Comparison of ENCODE assay signal across 13 cellular contexts in genomic region chr5:52804359-52804758, GRCh38. TPM values are rescaled to one million over a fixed set of nuclear protein-coding genes. Genes with fewer than 3 reads are reported as not detected.
DNase-seq lines count a peak whose midpoint lies in the region; ATAC-seq and TF ChIP-seq lines count a peak whose summit lies in the region.
"Had no signal": no experiment of that assay in that cellular context is flagged by ENCODE, and none has a peak within 500 bp of the region (broad histone marks: within the 10 kb centered on the region; RNA-seq: fewer than 3 reads in every experiment).

No MANE protein-coding gene starts in this region.

- no peaks in the 10 kb centered on the region for H3K27me3 Mint-ChIP-seq in activated T-cell treated with anti-CD3 and anti-CD28 coated beads, Interleukin-2, amount 50 U/mL, for 24 hours
- no peaks in the 10 kb centered on the region for H3K27me3 Mint-ChIP-seq in T-helper 17 cell

- TF ChIP-seq EP300 in gastroesophageal sphincter (IDR thresholded peaks at IDR 0.05) = no peak

- intact Hi-C loops in spleen (cut with DNase I; ENCODE audit: low total_unique reads) = loop anchor here (10.0 kb wide), 1 partner anchor 300 kb away; the partner anchor contains the start of gene MOCS2

- H3K36me3 ChIP-seq in gastroesophageal sphincter (peaks cover 0 to 8% of the 10 kb centered on the region in 2 donors), spleen (peaks cover 0 to 39% (median 0%) of the 10 kb centered on the region in 6 donors)
- H3K36me3 ChIP-seq: vagina had no signal

- DNase-seq in activated T-cell treated with anti-CD3 and anti-CD28 coated beads, Interleukin-2, amount 50 U/mL, for 24 hours = no peak
- DNase-seq in activated T-cell treated with anti-CD3 and anti-CD28 coated beads, Interleukin-2, amount 50 U/mL, for 48 hours = no peak
- DNase-seq in T-helper 17 cell (no peak), spleen (no peak), pons (ENCODE audit: low spot score) (no peak)
- DNase-seq: activated CD4-positive, alpha-beta T cell treated with anti-CD3 and anti-CD28 coated beads for 48 hours; DMS53; NCI-H1436 treated with DMSO at 0.1 percent for 48 hours; NCI-H774 had no signal

- H3K36me3 Mint-ChIP-seq in activated T-cell treated with anti-CD3 and anti-CD28 coated beads, Interleukin-2, amount 50 U/mL, for 24 hours (ENCODE audit: low read depth) = peaks cover 64% of the 10 kb centered on the region
- H3K36me3 Mint-ChIP-seq in T-helper 17 cell (ENCODE audit: low read depth) = peaks cover 6% of the 10 kb centered on the region

- no peak for ATAC-seq in T-helper 17 cell
- no peak for ATAC-seq in gastroesophageal sphincter
- no peak for ATAC-seq in HG02970 (IDR thresholded peaks at IDR 0.05; ENCODE audit: low FRiP score, unreplicated experiment)
- ATAC-seq in GM18861 (IDR thresholded peaks at IDR 0.05; ENCODE audit: unreplicated experiment) = no peak

- H3K9me3 Mint-ChIP-seq in activated T-cell treated with anti-CD3 and anti-CD28 coated beads, Interleukin-2, amount 50 U/mL, for 24 hours = no peaks in the 10 kb centered on the region

- peaks cover 47% of the 10 kb centered on the region for H3K4me1 Mint-ChIP-seq in activated T-cell treated with anti-CD3 and anti-CD28 coated beads, Interleukin-2, amount 50 U/mL, for 24 hours (ENCODE audit: low read depth)
- H3K4me1 Mint-ChIP-seq in T-helper 17 cell = peaks cover 32% of the 10 kb centered on the region

- H3K4me1 ChIP-seq in gastroesophageal sphincter (peaks cover 9 to 95% (median 25%) of the 10 kb centered on the region in 3 donors), spleen (peaks cover 4 to 95% (median 72%) of the 10 kb centered on the region in 6 donors)

- peak overlapping the region; percentile 51 to 64 for H3K4me3 ChIP-seq in gastroesophageal sphincter
- H3K4me3 ChIP-seq in spleen = peak overlapping the region in 5 of 8 donors; percentile 13 to 77 (median 67)
- H3K4me3 ChIP-seq: vagina had no signal

- TF ChIP-seq CTCF in gastroesophageal sphincter (IDR thresholded peaks at IDR 0.05) = no peak
- TF ChIP-seq CTCF in spleen (IDR thresholded peaks at IDR 0.05 in 8 of 11, conservative IDR thresholded peaks at IDR 0.05 in 3 of 11) = no peak

- H3K27ac ChIP-seq in gastroesophageal sphincter = peak overlapping the region; percentile 55 to 96 (median 81)
- peak overlapping the region in 7 of 8 donors; percentile 65 to 94 (median 92) for H3K27ac ChIP-seq in spleen
- H3K27ac ChIP-seq: vagina had no signal

- peak overlapping the region; percentile 36 for H3K4me3 Mint-ChIP-seq in activated T-cell treated with anti-CD3 and anti-CD28 coated beads, Interleukin-2, amount 50 U/mL, for 24 hours
- H3K4me3 Mint-ChIP-seq in T-helper 17 cell = no peak overlapping the region

- no peaks in the 10 kb centered on the region for H3K9me3 ChIP-seq in T-helper 17 cell (ENCODE audit: control insufficient read depth, low read length, poor library complexity, severe bottlenecking)
- H3K9me3 ChIP-seq in gastroesophageal sphincter = no peaks in the 10 kb centered on the region
- no peaks in the 10 kb centered on the region for H3K9me3 ChIP-seq in spleen
- H3K9me3 ChIP-seq: vagina had no signal

- no peak overlapping the region for H3K27ac Mint-ChIP-seq in activated T-cell treated with anti-CD3 and anti-CD28 coated beads, Interleukin-2, amount 50 U/mL, for 24 hours
- H3K27ac Mint-ChIP-seq in T-helper 17 cell = peak overlapping the region; percentile 55

- H3K27me3 ChIP-seq in gastroesophageal sphincter (no peaks in the 10 kb centered on the region), spleen (replicated peaks in 1 of 7) (no peaks in the 10 kb centered on the region)
- H3K27me3 ChIP-seq: vagina had no signal

- TF ChIP-seq POLR2A in gastroesophageal sphincter (IDR thresholded peaks at IDR 0.05) = no peak
- no peak for TF ChIP-seq POLR2A in spleen (IDR thresholded peaks at IDR 0.05)

- WGBS in gastroesophageal sphincter (ENCODE audit: low coverage in 1 of 2), 2 donors = 33 to 41% methylated on average over 3 of the region's 3 CpGs
- WGBS in spleen, 5 donors = 54 to 70% (median 62%) methylated on average over 3 of the region's 3 CpGs

RNA-seq across cellular contexts. Expression of gene ITGA1, which starts 16.6 kb away (rescaled TPM):
- total RNA-seq in T-helper 17 cell (1 to 10 TPM; 4.0 to 4.3 TPM), gastroesophageal sphincter (100 to 1,000 TPM; 219 to 326 (median 240) TPM), spleen (100 to 1,000 TPM; 197 to 505 (median 301) TPM)
- 10 to 100 TPM in 1 of 3 donors, 1 to 10 TPM in 2; 8.3 to 17.0 (median 9.0) TPM for polyA plus RNA-seq in spleen

RNA-seq across cellular contexts. Expression of gene PELO, which starts 16.6 kb away (rescaled TPM):
- total RNA-seq in T-helper 17 cell = 1 to 10 TPM; 6.0 to 8.1 TPM
- 10 to 100 TPM; 49.4 to 78.0 (median 59.0) TPM for total RNA-seq in gastroesophageal sphincter
- 100 to 1,000 TPM in 3 of 7 donors, 10 to 100 TPM in 4; 41.0 to 169 (median 92.9) TPM for total RNA-seq in spleen
- polyA plus RNA-seq in spleen = 10 to 100 TPM; 10.4 to 24.2 (median 17.7) TPM

Comparison
In these comparisons a context has a peak if more than half of its experiments do, and no peak if none do; other contexts are left out.
1. RNA of gene ITGA1, which starts 16.6 kb away (total RNA-seq): 197 to 505 TPM in spleen and 219 to 326 TPM in gastroesophageal sphincter; 4.0 to 4.3 TPM in T-helper 17 cell; every median in the first group is over 10 times any median in the second.
2. RNA of gene PELO, which starts 16.6 kb away (total RNA-seq): 41.0 to 169 TPM in spleen and 49.4 to 78.0 TPM in gastroesophageal sphincter; 6.0 to 8.1 TPM in T-helper 17 cell; every median in the first group is over 4 times any median in the second.